8 cellular contexts compared by ENCODE assay signal in genomic region chr16:66696669-66697630, GRCh38. TPM values are rescaled to one million over a fixed set of nuclear protein-coding genes. Genes with fewer than 3 reads are reported as not detected.
DNase-seq lines count a peak whose midpoint lies in the region; ATAC-seq, FAIRE-seq and TF ChIP-seq lines count a peak whose summit lies in the region.

CMTM4 (minus strand) TSS chr16:66696743; CDS start chr16:66696525, 218 bp downstream.

- H3K9me3 Mint-ChIP-seq in activated T-helper 2 cell treated with anti-CD3 and anti-CD28 coated beads, Interferon-gamma antibody, Interleukin-2, Interleukin-4, amounts not matched to agents 10 μg/mL and 5 μg/mL and 100 μg/mL, durations not matched to agents 14 hours and 24 hours and 36 hours, result no peaks in the 10 kb centered on the region
- no peaks in the 10 kb centered on the region for H3K9me3 Mint-ChIP-seq in natural killer cell
- H3K9me3 Mint-ChIP-seq in stimulated activated memory B cell treated with anti-CD40 and anti-IgM and Interleukin-4, amounts not matched to agents 10 μg/mL and 1 μg/mL and 100 μg/mL, for 72 hours, result no peaks in the 10 kb centered on the region

- H3K4me1 Mint-ChIP-seq in activated T-helper 2 cell treated with anti-CD3 and anti-CD28 coated beads, Interferon-gamma antibody, Interleukin-2, Interleukin-4, amounts not matched to agents 10 μg/mL and 5 μg/mL and 100 μg/mL, durations not matched to agents 14 hours and 24 hours and 36 hours (ENCODE audit: low read depth), result peaks cover 9% of the 10 kb centered on the region
- peaks cover 6 to 12% of the 10 kb centered on the region in 2 donors for H3K4me1 Mint-ChIP-seq in natural killer cell
- H3K4me1 Mint-ChIP-seq in stimulated activated memory B cell treated with anti-CD40 and anti-IgM and Interleukin-4, amounts not matched to agents 10 μg/mL and 1 μg/mL and 100 μg/mL, for 72 hours, result peaks cover 7% of the 10 kb centered on the region

- ATAC-seq in GM21423 (IDR thresholded peaks at IDR 0.05; ENCODE audit: unreplicated experiment) (peak; percentile 93), natural killer cell (peak; percentile 96 to 98 (median 96))
- ATAC-seq in stimulated activated memory B cell treated with anti-CD40 and anti-IgM and Interleukin-4, amounts not matched to agents 10 μg/mL and 1 μg/mL and 100 μg/mL, for 72 hours, result peak; percentile 97

- no peaks in the 10 kb centered on the region for H3K36me3 Mint-ChIP-seq in activated T-helper 2 cell treated with anti-CD3 and anti-CD28 coated beads, Interferon-gamma antibody, Interleukin-2, Interleukin-4, amounts not matched to agents 10 μg/mL and 5 μg/mL and 100 μg/mL, durations not matched to agents 14 hours and 24 hours and 36 hours (ENCODE audit: low read depth)
- H3K36me3 Mint-ChIP-seq in natural killer cell, result no peaks in the 10 kb centered on the region
- H3K36me3 Mint-ChIP-seq in stimulated activated memory B cell treated with anti-CD40 and anti-IgM and Interleukin-4, amounts not matched to agents 10 μg/mL and 1 μg/mL and 100 μg/mL, for 72 hours, result no peaks in the 10 kb centered on the region

- DNase-seq in D721Med (ENCODE audit: insufficient read length, low spot score) (peak; percentile 63), HuH-7 (ENCODE audit: low spot score) (peak; percentile 83), RPMI7951 (ENCODE audit: low read depth) (peak; percentile 82), fibroblast of peridontal ligament (ENCODE audit: extremely low read depth) (peak; percentile 68), natural killer cell (peak; percentile 67)
- peak; percentile 71 for DNase-seq in activated T-helper 2 cell treated with anti-CD3 and anti-CD28 coated beads, Interferon-gamma antibody, Interleukin-2, Interleukin-4, amounts not matched to agents 10 μg/mL and 5 μg/mL and 100 μg/mL, durations not matched to agents 14 hours and 24 hours and 36 hours (ENCODE audit: low spot score)

- intact Hi-C loops in activated T-helper 2 cell treated with anti-CD3 and anti-CD28 coated beads, Interferon-gamma antibody, Interleukin-2, Interleukin-4, amounts not matched to agents 10 μg/mL and 5 μg/mL and 100 μg/mL, durations not matched to agents 14 hours and 24 hours and 36 hours (cut with micrococcal nuclease), result loop anchor here (5.0 kb wide), 1 partner anchor 90 kb away; no protein-coding TSS in a partner anchor
- intact Hi-C loops in natural killer cell (cut with micrococcal nuclease), result no loop called here

- H3K27me3 Mint-ChIP-seq in activated T-helper 2 cell treated with anti-CD3 and anti-CD28 coated beads, Interferon-gamma antibody, Interleukin-2, Interleukin-4, amounts not matched to agents 10 μg/mL and 5 μg/mL and 100 μg/mL, durations not matched to agents 14 hours and 24 hours and 36 hours (ENCODE audit: low read depth), result peaks cover 39% of the 10 kb centered on the region
- H3K27me3 Mint-ChIP-seq in natural killer cell (ENCODE audit: low read depth in 2 of 2), result peaks cover 8 to 18% of the 10 kb centered on the region in 2 donors
- H3K27me3 Mint-ChIP-seq in stimulated activated memory B cell treated with anti-CD40 and anti-IgM and Interleukin-4, amounts not matched to agents 10 μg/mL and 1 μg/mL and 100 μg/mL, for 72 hours, result peaks cover 36% of the 10 kb centered on the region

- H3K4me3 Mint-ChIP-seq in activated T-helper 2 cell treated with anti-CD3 and anti-CD28 coated beads, Interferon-gamma antibody, Interleukin-2, Interleukin-4, amounts not matched to agents 10 μg/mL and 5 μg/mL and 100 μg/mL, durations not matched to agents 14 hours and 24 hours and 36 hours (ENCODE audit: low read depth), result peak within 1 kb of the TSS; percentile 69
- H3K4me3 Mint-ChIP-seq in natural killer cell, result peak within 1 kb of the TSS; percentile 85
- H3K4me3 Mint-ChIP-seq in stimulated activated memory B cell treated with anti-CD40 and anti-IgM and Interleukin-4, amounts not matched to agents 10 μg/mL and 1 μg/mL and 100 μg/mL, for 72 hours, result peak within 1 kb of the TSS; percentile 79

- no peak within 1 kb of the TSS for H3K27ac Mint-ChIP-seq in activated T-helper 2 cell treated with anti-CD3 and anti-CD28 coated beads, Interferon-gamma antibody, Interleukin-2, Interleukin-4, amounts not matched to agents 10 μg/mL and 5 μg/mL and 100 μg/mL, durations not matched to agents 14 hours and 24 hours and 36 hours
- H3K27ac Mint-ChIP-seq in natural killer cell, result peak within 1 kb of the TSS in 1 of 2 donors; percentile 52
- no peak within 1 kb of the TSS for H3K27ac Mint-ChIP-seq in stimulated activated memory B cell treated with anti-CD40 and anti-IgM and Interleukin-4, amounts not matched to agents 10 μg/mL and 1 μg/mL and 100 μg/mL, for 72 hours

- TF ChIP-seq CTCF in D721Med (IDR thresholded peaks at IDR 0.05; ENCODE audit: insufficient read depth, missing control alignments) (peak; percentile 28), natural killer cell (IDR thresholded peaks at IDR 0.05) (no peak)

- no peak for FAIRE-seq in D721Med (lab: Jason Lieb, UNC)

RNA-seq across cellular contexts. Expression of gene CMTM4, which starts in this region (rescaled TPM):
- total RNA-seq in RPMI7951 (2014; rRNA removed; shearing (Covaris generic)), result 20.5 and 22.4 TPM in 2 replicates
- 3.8 and 4.0 TPM in 2 replicates for total RNA-seq in activated T-helper 2 cell treated with anti-CD3 and anti-CD28 coated beads, Interferon-gamma antibody, Interleukin-2, Interleukin-4, amounts not matched to agents 10 μg/mL and 5 μg/mL and 100 μg/mL, durations not matched to agents 14 hours and 24 hours and 36 hours
- 1 to 10 TPM in 1 of 3 donors, under 1 TPM in 2; 0.61 to 1.4 (median 0.85) TPM for total RNA-seq in natural killer cell

Comparison
In these comparisons a context has a peak if more than half of its experiments do, and no peak if none do; other contexts are left out.
1. Peak in every context shown above with its lines: DNase-seq and ATAC-seq.